21 cellular contexts compared by ENCODE assay signal in genomic region chr11:118842369-118842768, GRCh38. TPM values are rescaled to one million over a fixed set of nuclear protein-coding genes. Genes with fewer than 3 reads are reported as not detected.
DNase-seq lines count a peak whose midpoint lies in the region; ATAC-seq, FAIRE-seq and TF ChIP-seq lines count a peak whose summit lies in the region.
"Had no signal": no experiment of that assay in that cellular context is flagged by ENCODE, and none has a peak within 500 bp of the region (broad histone marks: within the 10 kb centered on the region; RNA-seq: fewer than 3 reads in every experiment).

No MANE protein-coding gene starts in this region.

- H3K9me3 Mint-ChIP-seq in CD8-positive, alpha-beta memory T cell, result no peaks in the 10 kb centered on the region
- peaks cover 4% of the 10 kb centered on the region for H3K9me3 Mint-ChIP-seq in astrocyte (ENCODE audit: unreplicated experiment)
- H3K9me3 Mint-ChIP-seq: endodermal cell had no signal

- DNase-seq in CD8-positive, alpha-beta memory T cell, result no peak
- DNase-seq in M059J (ENCODE audit: low read depth) (peak; percentile 54), astrocyte (ENCODE audit: low read depth) (peak; percentile 47), fibroblast of pulmonary artery (ENCODE audit: low read depth) (peak; percentile 35), NCI-H2196 treated with DMSO at 0.1 percent for 48 hours (lab: John Stamatoyannopoulos, UW; ENCODE audit: unreplicated experiment) (no peak), GM13976 (ENCODE audit: low spot score) (no peak), tibial artery (no peak)
- DNase-seq: activated CD4-positive, alpha-beta T cell treated with anti-CD3 and anti-CD28 coated beads, Interleukin-2, amount 50 U/mL, for 1 hour; Caco-2; endodermal cell; GDM1; KBM-7; NCI-H1048; pancreas; stimulated activated CD4-positive, alpha-beta T cell treated with anti-CD3 and anti-CD28 coated beads, Interleukin-4, amount 100 ng/mL, for 24 hours had no signal

- H3K79me2 ChIP-seq in astrocyte (ENCODE audit: insufficient read depth, low read length), result no peaks in the 10 kb centered on the region

- no peak for FAIRE-seq in astrocyte (lab: Jason Lieb, UNC)
- FAIRE-seq: pancreas had no signal

- no peak overlapping the region for H3K4me3 ChIP-seq in CD8-positive, alpha-beta memory T cell (ENCODE audit: low read length)
- H3K4me3 ChIP-seq in astrocyte (ENCODE audit: insufficient read depth, low read depth, low read length) (no peak overlapping the region), fibroblast of pulmonary artery (replicated peaks; ENCODE audit: low read depth, low read length) (no peak overlapping the region), tibial artery (no peak overlapping the region)
- H3K4me3 ChIP-seq: pancreas had no signal

- H3K36me3 ChIP-seq in CD8-positive, alpha-beta memory T cell (ENCODE audit: insufficient read depth, low read length), result no peaks in the 10 kb centered on the region
- H3K36me3 ChIP-seq in astrocyte (ENCODE audit: insufficient read depth, low read length), result no peaks in the 10 kb centered on the region
- no peaks in the 10 kb centered on the region for H3K36me3 ChIP-seq in tibial artery
- H3K36me3 ChIP-seq: pancreas, thoracic aorta had no signal

- no peak overlapping the region for H3K4me2 ChIP-seq in astrocyte (ENCODE audit: low read length)

- no peak overlapping the region for H3K9ac ChIP-seq in astrocyte (ENCODE audit: low read length)

- H3K4me1 ChIP-seq in CD8-positive, alpha-beta memory T cell (ENCODE audit: insufficient read depth, low read length), result peaks cover 4% of the 10 kb centered on the region
- H3K4me1 ChIP-seq in astrocyte (ENCODE audit: insufficient read depth, low read length) (no peaks in the 10 kb centered on the region), tibial artery (peaks cover 0 to 34% (median 2%) of the 10 kb centered on the region in 4 donors)

- peak overlapping the region in 5 of 8 donors; percentile 2 to 95 (median 59) for H3K27ac Mint-ChIP-seq in CD8-positive, alpha-beta memory T cell
- no peak overlapping the region for H3K27ac Mint-ChIP-seq in astrocyte (ENCODE audit: unreplicated experiment)
- H3K27ac Mint-ChIP-seq: activated naive CD8-positive, alpha-beta T cell; endodermal cell had no signal

- no peaks in the 10 kb centered on the region for H3K27me3 ChIP-seq in CD8-positive, alpha-beta memory T cell (ENCODE audit: insufficient read depth, low read length, poor library complexity, severe bottlenecking)
- no peaks in the 10 kb centered on the region for H3K27me3 ChIP-seq in astrocyte (ENCODE audit: insufficient read depth, low read length)
- no peaks in the 10 kb centered on the region for H3K27me3 ChIP-seq in tibial artery
- H3K27me3 ChIP-seq: pancreas had no signal

- in situ Hi-C loops in GM13976 (cut with MboI; ENCODE audit: low sequenced_read_pairs, unreplicated experiment), result no loop called here

- H3K27me3 Mint-ChIP-seq in CD8-positive, alpha-beta memory T cell, result no peaks in the 10 kb centered on the region
- peaks cover 6% of the 10 kb centered on the region for H3K27me3 Mint-ChIP-seq in astrocyte (ENCODE audit: low read depth, unreplicated experiment)
- H3K27me3 Mint-ChIP-seq: activated naive CD8-positive, alpha-beta T cell had no signal

- H3K27ac ChIP-seq in CD8-positive, alpha-beta memory T cell (ENCODE audit: low read depth, low read length), result no peak overlapping the region
- H3K27ac ChIP-seq in astrocyte (ENCODE audit: low read depth, low read length), result no peak overlapping the region
- H3K27ac ChIP-seq in tibial artery, result no peak overlapping the region
- H3K27ac ChIP-seq: pancreas had no signal

- intact Hi-C loops in tibial artery (cut with DNase I; ENCODE audit: low total_unique reads), result no loop called here

- H3K4me3 Mint-ChIP-seq in CD8-positive, alpha-beta memory T cell, result peak overlapping the region in 1 of 7 donors; percentile 27
- no peak overlapping the region for H3K4me3 Mint-ChIP-seq in astrocyte (ENCODE audit: unreplicated experiment)
- H3K4me3 Mint-ChIP-seq: endodermal cell had no signal

- H3K9me3 ChIP-seq in CD8-positive, alpha-beta memory T cell (ENCODE audit: low read length), result no peaks in the 10 kb centered on the region
- H3K9me3 ChIP-seq in astrocyte (ENCODE audit: insufficient read depth, low read depth, low read length) (no peaks in the 10 kb centered on the region), tibial artery (no peaks in the 10 kb centered on the region)
- H3K9me3 ChIP-seq: Caco-2, pancreas, thoracic aorta had no signal

- peaks cover 17 to 29% (median 24%) of the 10 kb centered on the region in 3 donors for H3K4me1 Mint-ChIP-seq in CD8-positive, alpha-beta memory T cell
- peaks cover 19% of the 10 kb centered on the region for H3K4me1 Mint-ChIP-seq in astrocyte (ENCODE audit: low read depth, unreplicated experiment)

- POLR2A ChIA-PET in CD8-positive, alpha-beta memory T cell (lab: Charles Lee), result no interaction called here

- no peak for TF ChIP-seq CTCF in astrocyte (IDR thresholded peaks at IDR 0.05; ENCODE audit: insufficient read depth, low read depth, low read length)
- TF ChIP-seq CTCF in fibroblast of pulmonary artery (IDR thresholded peaks at IDR 0.05; ENCODE audit: low read length, missing control alignments), result no peak
- no peak for TF ChIP-seq CTCF in GM13976 (IDR thresholded peaks at IDR 0.05; ENCODE audit: borderline replicate concordance, control extremely low read depth, extremely low read depth, insufficient read depth, missing control alignments)
- TF ChIP-seq CTCF in tibial artery (IDR thresholded peaks at IDR 0.05), result no peak

- CTCF ChIA-PET in CD8-positive, alpha-beta memory T cell (lab: Charles Lee), result no interaction called here

- H2AFZ ChIP-seq in astrocyte (ENCODE audit: low read depth, low read length), result no peak overlapping the region

- no peak for ATAC-seq in HG03378 (IDR thresholded peaks at IDR 0.05; ENCODE audit: unreplicated experiment)

- H4K20me1 ChIP-seq in astrocyte (ENCODE audit: insufficient read depth, low read length), result no peaks in the 10 kb centered on the region

- H3K36me3 Mint-ChIP-seq in CD8-positive, alpha-beta memory T cell, result no peaks in the 10 kb centered on the region
- no peaks in the 10 kb centered on the region for H3K36me3 Mint-ChIP-seq in astrocyte (ENCODE audit: low read depth, unreplicated experiment)
- H3K36me3 Mint-ChIP-seq: activated naive CD8-positive, alpha-beta T cell had no signal

RNA-seq across cellular contexts. Expression of gene CXCR5, which starts 41.3 kb away (rescaled TPM):
- 1 to 10 TPM; 5.8 to 6.3 TPM for total RNA-seq in CD8-positive, alpha-beta memory T cell
- 4.5 TPM for polyA plus RNA-seq in CD8-positive, alpha-beta memory T cell
- not detected in 2 replicates for total RNA-seq in M059J (2014; rRNA removed; shearing (Covaris generic))
- 0.07 and 0.12 TPM in 2 replicates for total RNA-seq in astrocyte
- total RNA-seq: Caco-2, cerebellum, lower leg skin, skeletal muscle tissue, thoracic aorta had no signal

RNA-seq across cellular contexts. Expression of gene DDX6, which starts 51.4 kb away (rescaled TPM):
- total RNA-seq in CD8-positive, alpha-beta memory T cell, result 100 to 1,000 TPM; 187 to 189 TPM
- polyA plus RNA-seq in CD8-positive, alpha-beta memory T cell, result 85.6 TPM
- total RNA-seq in M059J (2014; rRNA removed; shearing (Covaris generic)), result 42.2 and 70.8 TPM in 2 replicates
- total RNA-seq in astrocyte, result 190 and 196 TPM in 2 replicates

Comparison
In these comparisons a context has a peak if more than half of its experiments do, and no peak if none do; other contexts are left out.
1. DNase-seq: peak in M059J (single experiment), astrocyte (single experiment) and fibroblast of pulmonary artery (single experiment); none in CD8-positive, alpha-beta memory T cell (0 of 5), NCI-H2196 treated with DMSO at 0.1 percent for 48 hours (single experiment), GM13976 (single experiment) and tibial artery (0 of 2).